ENCODE assay signal across 8 cellular contexts in genomic region chr5:126449751-126450271, GRCh38. TPM values are rescaled to one million over a fixed set of nuclear protein-coding genes. Genes with fewer than 3 reads are reported as not detected.
DNase-seq lines count a peak whose midpoint lies in the region; ATAC-seq and TF ChIP-seq lines count a peak whose summit lies in the region.

No MANE protein-coding gene starts in this region.

- no peaks in the 10 kb centered on the region for H3K27me3 Mint-ChIP-seq in CD4-positive, CD25-positive, alpha-beta regulatory T cell
- no peaks in the 10 kb centered on the region for H3K27me3 Mint-ChIP-seq in IgD-negative memory B cell

- peak; percentile 38 to 91 (median 59) for DNase-seq in CD4-positive, CD25-positive, alpha-beta regulatory T cell
- peak in 2 of 3 experiments; percentile 19 to 31 for DNase-seq in activated CD8-positive, alpha-beta memory T cell treated with anti-CD3 and anti-CD28 coated beads for 48 hours (ENCODE audit: low read depth in 2 of 3, low spot score in 2 of 3)
- DNase-seq in esophagus squamous epithelium (lab: John Stamatoyannopoulos, UW) (no peak), sigmoid colon (no peak), NCI-H2171 treated with DMSO at 0.1 percent for 48 hours (lab: John Stamatoyannopoulos, UW) (no peak), SW 1271 (lab: John Stamatoyannopoulos, UW) (no peak)

- peaks cover 10% of the 10 kb centered on the region for H3K36me3 Mint-ChIP-seq in CD4-positive, CD25-positive, alpha-beta regulatory T cell
- H3K36me3 Mint-ChIP-seq in IgD-negative memory B cell, result peaks cover 2% of the 10 kb centered on the region

- peak overlapping the region; percentile 97 to 99 (median 97) for H3K27ac Mint-ChIP-seq in CD4-positive, CD25-positive, alpha-beta regulatory T cell
- peak overlapping the region; percentile 17 to 71 (median 29) for H3K27ac Mint-ChIP-seq in IgD-negative memory B cell

- peaks cover 35 to 82% (median 61%) of the 10 kb centered on the region in 4 donors for H3K4me1 Mint-ChIP-seq in CD4-positive, CD25-positive, alpha-beta regulatory T cell
- H3K4me1 Mint-ChIP-seq in IgD-negative memory B cell, result peaks cover 12 to 14% (median 13%) of the 10 kb centered on the region in 3 donors

- H3K27me3 ChIP-seq in CD4-positive, CD25-positive, alpha-beta regulatory T cell (ENCODE audit: control insufficient read depth, insufficient read depth, low read length), result no peaks in the 10 kb centered on the region
- H3K27me3 ChIP-seq in esophagus squamous epithelium (no peaks in the 10 kb centered on the region), sigmoid colon (no peaks in the 10 kb centered on the region)

- H3K9me3 ChIP-seq in CD4-positive, CD25-positive, alpha-beta regulatory T cell (ENCODE audit: control insufficient read depth in 2 of 2, low read length in 2 of 2), result no peaks in the 10 kb centered on the region
- H3K9me3 ChIP-seq in esophagus squamous epithelium, result no peaks in the 10 kb centered on the region
- no peaks in the 10 kb centered on the region for H3K9me3 ChIP-seq in sigmoid colon

- no peak for TF ChIP-seq EP300 in sigmoid colon (IDR thresholded peaks at IDR 0.05)

- peak overlapping the region; percentile 95 for H3K27ac ChIP-seq in CD4-positive, CD25-positive, alpha-beta regulatory T cell (ENCODE audit: insufficient read depth, low read length, poor library complexity, severe bottlenecking)
- H3K27ac ChIP-seq in esophagus squamous epithelium, result peak overlapping the region; percentile 20 to 83 (median 65)
- H3K27ac ChIP-seq in sigmoid colon, result peak overlapping the region; percentile 12 to 62 (median 49)

- peak; percentile 79 to 86 for ATAC-seq in CD4-positive, CD25-positive, alpha-beta regulatory T cell (ENCODE audit: low read depth in 2 of 2)
- ATAC-seq in GM21390 (IDR thresholded peaks at IDR 0.05; ENCODE audit: unreplicated experiment), result peak; percentile 80

- H3K4me3 Mint-ChIP-seq in CD4-positive, CD25-positive, alpha-beta regulatory T cell, result peak overlapping the region; percentile 82 to 95 (median 85)
- peak overlapping the region; percentile 66 to 89 (median 82) for H3K4me3 Mint-ChIP-seq in IgD-negative memory B cell

- H3K4me1 ChIP-seq in CD4-positive, CD25-positive, alpha-beta regulatory T cell (ENCODE audit: control insufficient read depth, insufficient read depth, low read length, poor library complexity, severe bottlenecking), result peaks cover 63% of the 10 kb centered on the region
- H3K4me1 ChIP-seq in esophagus squamous epithelium, result peaks cover 0 to 38% (median 0%) of the 10 kb centered on the region in 3 donors
- peaks cover 0 to 45% (median 31%) of the 10 kb centered on the region in 4 donors for H3K4me1 ChIP-seq in sigmoid colon

- intact Hi-C loops in esophagus squamous epithelium (cut with DNase I), result no loop called here
- intact Hi-C loops in sigmoid colon (cut with DNase I), result no loop called here

- no peaks in the 10 kb centered on the region for H3K36me3 ChIP-seq in CD4-positive, CD25-positive, alpha-beta regulatory T cell (ENCODE audit: control insufficient read depth, insufficient read depth, low read length)
- peaks cover 0 to 25% (median 0%) of the 10 kb centered on the region in 3 donors for H3K36me3 ChIP-seq in esophagus squamous epithelium
- no peaks in the 10 kb centered on the region for H3K36me3 ChIP-seq in sigmoid colon

- WGBS in esophagus squamous epithelium, 2 donors, result 15 to 32% methylated on average over 8 of the region's 8 CpGs
- WGBS in sigmoid colon, 2 donors, result 26 to 53% methylated on average over 8 of the region's 8 CpGs

- no peaks in the 10 kb centered on the region for H3K9me3 Mint-ChIP-seq in CD4-positive, CD25-positive, alpha-beta regulatory T cell
- H3K9me3 Mint-ChIP-seq in IgD-negative memory B cell, result peaks cover 0 to 1% (median 1%) of the 10 kb centered on the region in 3 donors

- peak overlapping the region; percentile 94 for H3K4me3 ChIP-seq in CD4-positive, CD25-positive, alpha-beta regulatory T cell (ENCODE audit: low read depth, low read length)
- peak overlapping the region in 3 of 4 donors; percentile 9 to 16 (median 12) for H3K4me3 ChIP-seq in esophagus squamous epithelium
- peak overlapping the region in 1 of 4 donors; percentile 15 for H3K4me3 ChIP-seq in sigmoid colon

- TF ChIP-seq CTCF in esophagus squamous epithelium (IDR thresholded peaks at IDR 0.05) (no peak), sigmoid colon (IDR thresholded peaks at IDR 0.05) (no peak)

- TF ChIP-seq POLR2A in esophagus squamous epithelium (IDR thresholded peaks at IDR 0.05) (peak in 2 of 4 donors; percentile 21 to 51), sigmoid colon (IDR thresholded peaks at IDR 0.05) (no peak)

RNA-seq across cellular contexts. Expression of gene GRAMD2B, which starts 26.6 kb away (rescaled TPM):
- 16.8 TPM for total RNA-seq in CD4-positive, CD25-positive, alpha-beta regulatory T cell
- polyA plus RNA-seq in CD4-positive, CD25-positive, alpha-beta regulatory T cell, result 10 to 100 TPM in 1 of 4 donors, 1 to 10 TPM in 3; 6.5 to 11.9 (median 7.9) TPM
- polyA plus RNA-seq in IgD-negative memory B cell (3.1 TPM), sigmoid colon (10 to 100 TPM; 26.1 to 44.4 (median 27.0) TPM)
- total RNA-seq in esophagus squamous epithelium (10 to 100 TPM; 10.2 to 29.0 (median 15.8) TPM), sigmoid colon (10 to 100 TPM; 33.0 to 53.8 (median 46.5) TPM)

Comparison
In these comparisons a context has a peak if more than half of its experiments do, and no peak if none do; other contexts are left out.
1. DNase-seq: peak in CD4-positive, CD25-positive, alpha-beta regulatory T cell (3 of 3) and activated CD8-positive, alpha-beta memory T cell treated with anti-CD3 and anti-CD28 coated beads for 48 hours (2 of 3); none in esophagus squamous epithelium (single experiment), sigmoid colon (single experiment), NCI-H2171 treated with DMSO at 0.1 percent for 48 hours (single experiment) and SW 1271 (0 of 2).
2. Peak in every context shown above with its lines, with median percentiles within 50 percentile points of each other: H3K27ac ChIP-seq.